1 cellular context compared by ENCODE assay signal in the genomic region with DNA sequence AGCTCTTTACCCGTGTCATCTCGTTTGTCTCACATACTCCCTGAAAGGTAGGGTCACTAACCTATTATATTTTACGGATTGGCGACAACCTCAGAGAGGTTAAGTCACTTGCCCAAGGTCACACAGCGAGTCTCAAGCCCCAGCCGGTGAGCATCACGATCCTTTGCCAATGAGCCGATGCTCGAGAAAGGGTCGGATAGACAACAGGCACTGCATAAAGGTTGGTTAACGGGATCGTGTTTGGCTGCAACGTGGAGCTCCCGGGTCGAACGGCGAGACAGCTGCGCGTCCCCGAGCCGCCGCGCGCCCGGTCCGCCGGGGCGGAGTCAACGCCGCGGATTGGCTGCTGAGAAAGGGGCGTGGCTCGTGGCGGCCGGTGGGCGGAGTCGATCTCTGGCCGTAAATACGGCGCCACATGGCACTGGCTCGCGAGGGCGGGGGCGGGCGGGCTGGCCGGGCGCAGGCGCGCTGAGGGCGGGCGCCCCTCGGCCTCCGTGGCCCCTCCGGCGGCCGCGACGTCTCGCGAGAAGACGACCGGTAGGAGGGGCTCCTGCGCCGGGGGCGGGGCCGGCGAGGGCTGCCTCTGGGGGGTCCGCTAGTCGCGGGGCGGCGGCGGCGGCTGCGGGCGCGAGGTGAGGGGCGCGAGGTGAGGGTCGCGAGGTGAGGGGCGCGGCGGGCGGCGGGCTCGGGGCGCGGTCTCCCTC.
TF ChIP-seq lines count a peak whose summit lies in the region.

A gene (plus strand): TSS at position 598 of the 704 bp plus-strand sequence. CDS start 29,029 bp downstream, outside the sequence.

TF ChIP-seq in K562, 482 proteins besides CTCF, POLR2A, EP300 and RAD21 (continued from another document and continues in another):
- peak; percentile 49 for TF ChIP-seq TBP (optimal IDR thresholded peaks at IDR 0.05; ENCODE audit: low read depth, low read length)
- peak; percentile 78 for TF ChIP-seq POLR2B (IDR thresholded peaks at IDR 0.05; ENCODE audit: low read depth, partially characterized antibody)
- peak; percentile 45 for TF ChIP-seq TAF1 (IDR thresholded peaks at IDR 0.05; ENCODE audit: control insufficient read depth, extremely low read depth, insufficient read depth, low read length, severe bottlenecking)
- TF ChIP-seq, protein P1, sequence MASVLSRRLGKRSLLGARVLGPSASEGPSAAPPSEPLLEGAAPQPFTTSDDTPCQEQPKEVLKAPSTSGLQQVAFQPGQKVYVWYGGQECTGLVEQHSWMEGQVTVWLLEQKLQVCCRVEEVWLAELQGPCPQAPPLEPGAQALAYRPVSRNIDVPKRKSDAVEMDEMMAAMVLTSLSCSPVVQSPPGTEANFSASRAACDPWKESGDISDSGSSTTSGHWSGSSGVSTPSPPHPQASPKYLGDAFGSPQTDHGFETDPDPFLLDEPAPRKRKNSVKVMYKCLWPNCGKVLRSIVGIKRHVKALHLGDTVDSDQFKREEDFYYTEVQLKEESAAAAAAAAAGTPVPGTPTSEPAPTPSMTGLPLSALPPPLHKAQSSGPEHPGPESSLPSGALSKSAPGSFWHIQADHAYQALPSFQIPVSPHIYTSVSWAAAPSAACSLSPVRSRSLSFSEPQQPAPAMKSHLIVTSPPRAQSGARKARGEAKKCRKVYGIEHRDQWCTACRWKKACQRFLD (CRISPR knock-in tag; IDR thresholded peaks at IDR 0.05), result 0 out of 2 replicates have a peak, but pooled peaks have one; percentile 52
- peak; percentile 76 for TF ChIP-seq HMGN3 (IDR thresholded peaks at IDR 0.05; ENCODE audit: borderline replicate concordance, extremely low read depth, insufficient read length, low read depth, low read length)
- TF ChIP-seq PHF8 (IDR thresholded peaks at IDR 0.05; ENCODE audit: borderline replicate concordance, low read length), result peak; percentile 75; the same call in 1 of the 2 replicates
- peak; percentile 78 for TF ChIP-seq RBFOX2 (IDR thresholded peaks at IDR 0.05; ENCODE audit: low read depth, low read length)
- peak; percentile 99 for TF ChIP-seq CBX1 (IDR thresholded peaks at IDR 0.05; ENCODE audit: low read depth)
- TF ChIP-seq, protein P2, sequence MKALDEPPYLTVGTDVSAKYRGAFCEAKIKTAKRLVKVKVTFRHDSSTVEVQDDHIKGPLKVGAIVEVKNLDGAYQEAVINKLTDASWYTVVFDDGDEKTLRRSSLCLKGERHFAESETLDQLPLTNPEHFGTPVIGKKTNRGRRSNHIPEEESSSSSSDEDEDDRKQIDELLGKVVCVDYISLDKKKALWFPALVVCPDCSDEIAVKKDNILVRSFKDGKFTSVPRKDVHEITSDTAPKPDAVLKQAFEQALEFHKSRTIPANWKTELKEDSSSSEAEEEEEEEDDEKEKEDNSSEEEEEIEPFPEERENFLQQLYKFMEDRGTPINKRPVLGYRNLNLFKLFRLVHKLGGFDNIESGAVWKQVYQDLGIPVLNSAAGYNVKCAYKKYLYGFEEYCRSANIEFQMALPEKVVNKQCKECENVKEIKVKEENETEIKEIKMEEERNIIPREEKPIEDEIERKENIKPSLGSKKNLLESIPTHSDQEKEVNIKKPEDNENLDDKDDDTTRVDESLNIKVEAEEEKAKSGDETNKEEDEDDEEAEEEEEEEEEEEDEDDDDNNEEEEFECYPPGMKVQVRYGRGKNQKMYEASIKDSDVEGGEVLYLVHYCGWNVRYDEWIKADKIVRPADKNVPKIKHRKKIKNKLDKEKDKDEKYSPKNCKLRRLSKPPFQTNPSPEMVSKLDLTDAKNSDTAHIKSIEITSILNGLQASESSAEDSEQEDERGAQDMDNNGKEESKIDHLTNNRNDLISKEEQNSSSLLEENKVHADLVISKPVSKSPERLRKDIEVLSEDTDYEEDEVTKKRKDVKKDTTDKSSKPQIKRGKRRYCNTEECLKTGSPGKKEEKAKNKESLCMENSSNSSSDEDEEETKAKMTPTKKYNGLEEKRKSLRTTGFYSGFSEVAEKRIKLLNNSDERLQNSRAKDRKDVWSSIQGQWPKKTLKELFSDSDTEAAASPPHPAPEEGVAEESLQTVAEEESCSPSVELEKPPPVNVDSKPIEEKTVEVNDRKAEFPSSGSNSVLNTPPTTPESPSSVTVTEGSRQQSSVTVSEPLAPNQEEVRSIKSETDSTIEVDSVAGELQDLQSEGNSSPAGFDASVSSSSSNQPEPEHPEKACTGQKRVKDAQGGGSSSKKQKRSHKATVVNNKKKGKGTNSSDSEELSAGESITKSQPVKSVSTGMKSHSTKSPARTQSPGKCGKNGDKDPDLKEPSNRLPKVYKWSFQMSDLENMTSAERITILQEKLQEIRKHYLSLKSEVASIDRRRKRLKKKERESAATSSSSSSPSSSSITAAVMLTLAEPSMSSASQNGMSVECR (CRISPR knock-in tag; IDR thresholded peaks at IDR 0.05), result peak; percentile 54; the same call in 1 of the 2 replicates
- no peak for TF ChIP-seq ZNF764 (CRISPR knock-in tag; IDR thresholded peaks at IDR 0.05; ENCODE audit: low read depth)
- TF ChIP-seq HDAC3 (IDR thresholded peaks at IDR 0.05; ENCODE audit: borderline replicate concordance, partially characterized antibody), result no peak
- peak; percentile 85 to 98 for TF ChIP-seq RCOR1 (IDR thresholded peaks at IDR 0.05; ENCODE audit: borderline replicate concordance in 1 of 2, low read depth in 2 of 2, low read length in 2 of 2)
- 0 out of 2 replicates have a peak, but pooled peaks have one; percentile 53 for TF ChIP-seq GABPB1 (CRISPR knock-in tag; IDR thresholded peaks at IDR 0.05)
- TF ChIP-seq KDM4B (IDR thresholded peaks at IDR 0.05; ENCODE audit: borderline replicate concordance in 2 of 2, low read depth in 1 of 2), result no peak
- TF ChIP-seq, protein P3, sequence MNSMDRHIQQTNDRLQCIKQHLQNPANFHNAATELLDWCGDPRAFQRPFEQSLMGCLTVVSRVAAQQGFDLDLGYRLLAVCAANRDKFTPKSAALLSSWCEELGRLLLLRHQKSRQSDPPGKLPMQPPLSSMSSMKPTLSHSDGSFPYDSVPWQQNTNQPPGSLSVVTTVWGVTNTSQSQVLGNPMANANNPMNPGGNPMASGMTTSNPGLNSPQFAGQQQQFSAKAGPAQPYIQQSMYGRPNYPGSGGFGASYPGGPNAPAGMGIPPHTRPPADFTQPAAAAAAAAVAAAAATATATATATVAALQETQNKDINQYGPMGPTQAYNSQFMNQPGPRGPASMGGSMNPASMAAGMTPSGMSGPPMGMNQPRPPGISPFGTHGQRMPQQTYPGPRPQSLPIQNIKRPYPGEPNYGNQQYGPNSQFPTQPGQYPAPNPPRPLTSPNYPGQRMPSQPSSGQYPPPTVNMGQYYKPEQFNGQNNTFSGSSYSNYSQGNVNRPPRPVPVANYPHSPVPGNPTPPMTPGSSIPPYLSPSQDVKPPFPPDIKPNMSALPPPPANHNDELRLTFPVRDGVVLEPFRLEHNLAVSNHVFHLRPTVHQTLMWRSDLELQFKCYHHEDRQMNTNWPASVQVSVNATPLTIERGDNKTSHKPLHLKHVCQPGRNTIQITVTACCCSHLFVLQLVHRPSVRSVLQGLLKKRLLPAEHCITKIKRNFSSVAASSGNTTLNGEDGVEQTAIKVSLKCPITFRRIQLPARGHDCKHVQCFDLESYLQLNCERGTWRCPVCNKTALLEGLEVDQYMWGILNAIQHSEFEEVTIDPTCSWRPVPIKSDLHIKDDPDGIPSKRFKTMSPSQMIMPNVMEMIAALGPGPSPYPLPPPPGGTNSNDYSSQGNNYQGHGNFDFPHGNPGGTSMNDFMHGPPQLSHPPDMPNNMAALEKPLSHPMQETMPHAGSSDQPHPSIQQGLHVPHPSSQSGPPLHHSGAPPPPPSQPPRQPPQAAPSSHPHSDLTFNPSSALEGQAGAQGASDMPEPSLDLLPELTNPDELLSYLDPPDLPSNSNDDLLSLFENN (IDR thresholded peaks at IDR 0.05; ENCODE audit: low read depth in 2 of 2, low read length in 2 of 2), result no peak
- no peak for TF ChIP-seq FOXM1 (IDR thresholded peaks at IDR 0.05; ENCODE audit: low read depth)
- 0 out of 2 replicates have a peak, but pooled peaks have one; percentile 66 for TF ChIP-seq FOXM1 (CRISPR knock-in tag; IDR thresholded peaks at IDR 0.05; ENCODE audit: low read depth)
- no peak for TF ChIP-seq ARHGAP35 (IDR thresholded peaks at IDR 0.05; ENCODE audit: partially characterized antibody)
- TF ChIP-seq ZEB2 (IDR thresholded peaks at IDR 0.05), result peak; percentile 51; the same call in 1 of the 2 replicates
- TF ChIP-seq ZNF696 (CRISPR knock-in tag; conservative IDR thresholded peaks at IDR 0.05), result no peak
- no peak for TF ChIP-seq CBX2 (IDR thresholded peaks at IDR 0.05; ENCODE audit: insufficient read depth, low read length, poor library complexity, severe bottlenecking)
- TF ChIP-seq CBFB (CRISPR knock-in tag; IDR thresholded peaks at IDR 0.05), result peak; percentile 59; the same call in 1 of the 2 replicates
- TF ChIP-seq, protein P4, sequence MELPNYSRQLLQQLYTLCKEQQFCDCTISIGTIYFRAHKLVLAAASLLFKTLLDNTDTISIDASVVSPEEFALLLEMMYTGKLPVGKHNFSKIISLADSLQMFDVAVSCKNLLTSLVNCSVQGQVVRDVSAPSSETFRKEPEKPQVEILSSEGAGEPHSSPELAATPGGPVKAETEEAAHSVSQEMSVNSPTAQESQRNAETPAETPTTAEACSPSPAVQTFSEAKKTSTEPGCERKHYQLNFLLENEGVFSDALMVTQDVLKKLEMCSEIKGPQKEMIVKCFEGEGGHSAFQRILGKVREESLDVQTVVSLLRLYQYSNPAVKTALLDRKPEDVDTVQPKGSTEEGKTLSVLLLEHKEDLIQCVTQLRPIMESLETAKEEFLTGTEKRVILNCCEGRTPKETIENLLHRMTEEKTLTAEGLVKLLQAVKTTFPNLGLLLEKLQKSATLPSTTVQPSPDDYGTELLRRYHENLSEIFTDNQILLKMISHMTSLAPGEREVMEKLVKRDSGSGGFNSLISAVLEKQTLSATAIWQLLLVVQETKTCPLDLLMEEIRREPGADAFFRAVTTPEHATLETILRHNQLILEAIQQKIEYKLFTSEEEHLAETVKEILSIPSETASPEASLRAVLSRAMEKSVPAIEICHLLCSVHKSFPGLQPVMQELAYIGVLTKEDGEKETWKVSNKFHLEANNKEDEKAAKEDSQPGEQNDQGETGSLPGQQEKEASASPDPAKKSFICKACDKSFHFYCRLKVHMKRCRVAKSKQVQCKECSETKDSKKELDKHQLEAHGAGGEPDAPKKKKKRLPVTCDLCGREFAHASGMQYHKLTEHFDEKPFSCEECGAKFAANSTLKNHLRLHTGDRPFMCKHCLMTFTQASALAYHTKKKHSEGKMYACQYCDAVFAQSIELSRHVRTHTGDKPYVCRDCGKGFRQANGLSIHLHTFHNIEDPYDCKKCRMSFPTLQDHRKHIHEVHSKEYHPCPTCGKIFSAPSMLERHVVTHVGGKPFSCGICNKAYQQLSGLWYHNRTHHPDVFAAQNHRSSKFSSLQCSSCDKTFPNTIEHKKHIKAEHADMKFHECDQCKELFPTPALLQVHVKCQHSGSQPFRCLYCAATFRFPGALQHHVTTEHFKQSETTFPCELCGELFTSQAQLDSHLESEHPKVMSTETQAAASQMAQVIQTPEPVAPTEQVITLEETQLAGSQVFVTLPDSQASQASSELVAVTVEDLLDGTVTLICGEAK (IDR thresholded peaks at IDR 0.05), result peak; percentile 56
- TF ChIP-seq, protein P4 (CRISPR knock-in tag; IDR thresholded peaks at IDR 0.05), result no peak
- no peak for TF ChIP-seq FOSL1 (tag; conservative IDR thresholded peaks at IDR 0.05)
- TF ChIP-seq CTBP1 (IDR thresholded peaks at IDR 0.05; ENCODE audit: borderline replicate concordance), result peak; percentile 68; the same call in 1 of the 2 replicates
- peak; percentile 74 to 93; a peak in 3 of 4 replicates for TF ChIP-seq HDAC1 (IDR thresholded peaks at IDR 0.05)
- peak; percentile 56; the same call in 1 of the 2 replicates for TF ChIP-seq CC2D1A (IDR thresholded peaks at IDR 0.05)
- peak; percentile 29; the same call in 1 of the 2 replicates for TF ChIP-seq TCF3 (CRISPR knock-in tag; IDR thresholded peaks at IDR 0.05)
- peak; percentile 41; the same call in 1 of the 2 replicates for TF ChIP-seq FOXP1 (CRISPR knock-in tag; IDR thresholded peaks at IDR 0.05)
- TF ChIP-seq NFIC (IDR thresholded peaks at IDR 0.05), result peak; percentile 56
- peak; percentile 90 to 92 for TF ChIP-seq NRF1 (conservative IDR thresholded peaks at IDR 0.05 in 1 of 2, IDR thresholded peaks at IDR 0.05 in 1 of 2)
- TF ChIP-seq ZNF644 (tag; IDR thresholded peaks at IDR 0.05; ENCODE audit: low read depth), result no peak
- TF ChIP-seq, protein P5, sequence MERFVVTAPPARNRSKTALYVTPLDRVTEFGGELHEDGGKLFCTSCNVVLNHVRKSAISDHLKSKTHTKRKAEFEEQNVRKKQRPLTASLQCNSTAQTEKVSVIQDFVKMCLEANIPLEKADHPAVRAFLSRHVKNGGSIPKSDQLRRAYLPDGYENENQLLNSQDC (CRISPR knock-in tag; IDR thresholded peaks at IDR 0.05), result no peak
- no peak for TF ChIP-seq HNRNPUL1 (IDR thresholded peaks at IDR 0.05; ENCODE audit: low read length)
- no peak for TF ChIP-seq ZNF76 (CRISPR knock-in tag; IDR thresholded peaks at IDR 0.05; ENCODE audit: borderline replicate concordance)
- TF ChIP-seq, protein P6, sequence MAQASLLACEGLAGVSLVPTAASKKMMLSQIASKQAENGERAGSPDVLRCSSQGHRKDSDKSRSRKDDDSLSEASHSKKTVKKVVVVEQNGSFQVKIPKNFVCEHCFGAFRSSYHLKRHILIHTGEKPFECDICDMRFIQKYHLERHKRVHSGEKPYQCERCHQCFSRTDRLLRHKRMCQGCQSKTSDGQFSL (CRISPR knock-in tag; IDR thresholded peaks at IDR 0.05), result no peak
- TF ChIP-seq, protein P6 (tag; IDR thresholded peaks at IDR 0.05), result no peak
- no peak for TF ChIP-seq ETV1 (tag; conservative IDR thresholded peaks at IDR 0.05; ENCODE audit: low read depth)
- peak; percentile 82 for TF ChIP-seq GATAD2B (IDR thresholded peaks at IDR 0.05; ENCODE audit: borderline replicate concordance)
